14 cellular contexts compared by ENCODE assay signal in genomic region chr3:195582947-195583346, GRCh38. TPM values are rescaled to one million over a fixed set of nuclear protein-coding genes. Genes with fewer than 3 reads are reported as not detected.
DNase-seq lines count a peak whose midpoint lies in the region; ATAC-seq, FAIRE-seq and TF ChIP-seq lines count a peak whose summit lies in the region.
"Had no signal": no experiment of that assay in that cellular context is flagged by ENCODE, and none has a peak within 500 bp of the region (broad histone marks: within the 10 kb centered on the region; RNA-seq: fewer than 3 reads in every experiment).

No MANE protein-coding gene starts in this region.

- no peak overlapping the region for H4K5ac ChIP-seq in H9 (ENCODE audit: insufficient read length, low read depth, low read length)

- no peak overlapping the region for H2BK120ac ChIP-seq in H9 (ENCODE audit: low read depth, low read length, poor library complexity, severe bottlenecking)

- H3K79me2 ChIP-seq in H9 (ENCODE audit: insufficient read depth, low read length) (no peaks in the 10 kb centered on the region), hepatocyte (no peaks in the 10 kb centered on the region), Karpas-422 (ENCODE audit: low read length) (no peaks in the 10 kb centered on the region)

- H3K4me3 ChIP-seq in hepatocyte (no peak overlapping the region), small intestine (ENCODE audit: low read depth in 1 of 2, low read length in 2 of 2) (no peak overlapping the region), Karpas-422 (ENCODE audit: low read length) (no peak overlapping the region)
- H3K4me3 ChIP-seq: HAP-1 had no signal

- TF ChIP-seq CTCF in H9 (conservative IDR thresholded peaks at IDR 0.05) = peak; percentile 50
- no peak for TF ChIP-seq CTCF in WTC11 (IDR thresholded peaks at IDR 0.05)
- no peak for TF ChIP-seq CTCF in hepatocyte (IDR thresholded peaks at IDR 0.05; ENCODE audit: poor library complexity)

- H4K20me1 ChIP-seq in H9 (ENCODE audit: control insufficient read depth, insufficient read depth, insufficient read length) (no peaks in the 10 kb centered on the region), hepatocyte (ENCODE audit: insufficient read depth, poor library complexity, severe bottlenecking) (no peaks in the 10 kb centered on the region), Karpas-422 (ENCODE audit: insufficient read depth, low read depth, low read length) (no peaks in the 10 kb centered on the region)

- no peak overlapping the region for H3K56ac ChIP-seq in H9 (ENCODE audit: insufficient read length, low read depth, low read length)

- H3K9me2 ChIP-seq in hepatocyte (replicated peaks; ENCODE audit: insufficient read depth) (no peaks in the 10 kb centered on the region), Karpas-422 (replicated peaks; ENCODE audit: insufficient read depth, low read length) (no peaks in the 10 kb centered on the region)

- no peak overlapping the region for H3K4ac ChIP-seq in H9 (ENCODE audit: low read depth, low read length)

- CTCF ChIA-PET in WTC11 (lab: Charles Lee) = interaction anchor here (0.8 to 1.0 kb wide), 2 partner anchors 12 to 24 kb away, joined by 3 to 4 read pairs; no protein-coding TSS in a partner anchor

- no peak overlapping the region for H2BK12ac ChIP-seq in H9 (ENCODE audit: insufficient read length, low read depth, low read length)

- no peaks in the 10 kb centered on the region for H3K9me3 ChIP-seq in H9 (ENCODE audit: control insufficient read depth, low read depth, low read length)
- no peaks in the 10 kb centered on the region for H3K9me3 ChIP-seq in hepatocyte (ENCODE audit: low read depth)
- H3K9me3 ChIP-seq in small intestine (ENCODE audit: control insufficient read depth, low read depth) = no peaks in the 10 kb centered on the region
- H3K9me3 ChIP-seq in Karpas-422 (ENCODE audit: low read length) = no peaks in the 10 kb centered on the region
- H3K9me3 ChIP-seq: HAP-1, sigmoid colon, testis had no signal

- no peak overlapping the region for H3K4me3 Mint-ChIP-seq in H9
- no peak overlapping the region for H3K4me3 Mint-ChIP-seq in WTC11
- H3K4me3 Mint-ChIP-seq: activated CD4-positive, alpha-beta T cell treated with anti-CD3 and anti-CD28 coated beads for 36 hours; activated T-helper 1 cell treated with anti-CD3 and anti-CD28 coated beads, Interleukin-12 subunit alpha, Interleukin-12 subunit beta, Interleukin-2, Interleukin-4 antibody, amounts not matched to agents 30 ng/mL and 10 ng/mL and 1 ng/mL, durations not matched to agents 14 hours and 24 hours and 36 hours had no signal

- no peak overlapping the region for H3K27ac Mint-ChIP-seq in H9
- peak overlapping the region; percentile 43; the same call in 1 of the 2 replicates for H3K27ac Mint-ChIP-seq in WTC11
- H3K27ac Mint-ChIP-seq: activated CD4-positive, alpha-beta T cell treated with anti-CD3 and anti-CD28 coated beads for 36 hours; activated T-helper 1 cell treated with anti-CD3 and anti-CD28 coated beads, Interleukin-12 subunit alpha, Interleukin-12 subunit beta, Interleukin-2, Interleukin-4 antibody, amounts not matched to agents 30 ng/mL and 10 ng/mL and 1 ng/mL, durations not matched to agents 14 hours and 24 hours and 36 hours had no signal

- H3K27me3 ChIP-seq in H9 (ENCODE audit: insufficient read depth, low read length) = no peaks in the 10 kb centered on the region
- no peaks in the 10 kb centered on the region for H3K27me3 ChIP-seq in hepatocyte
- H3K27me3 ChIP-seq in small intestine (ENCODE audit: control insufficient read depth in 2 of 2, insufficient read depth in 2 of 2, low read length in 2 of 2) = no peaks in the 10 kb centered on the region
- no peaks in the 10 kb centered on the region for H3K27me3 ChIP-seq in Karpas-422 (ENCODE audit: low read length)
- H3K27me3 ChIP-seq: sigmoid colon, testis had no signal

- no peaks in the 10 kb centered on the region for H3K36me3 Mint-ChIP-seq in H9 (ENCODE audit: insufficient read depth in 1 of 3, low read depth in 3 of 3)
- no peaks in the 10 kb centered on the region for H3K36me3 Mint-ChIP-seq in WTC11

- H3K4me1 ChIP-seq in H9 (ENCODE audit: insufficient read depth, low read length) (no peaks in the 10 kb centered on the region), hepatocyte (ENCODE audit: insufficient read depth) (peaks cover 17% of the 10 kb centered on the region), small intestine (ENCODE audit: control insufficient read depth in 2 of 2, insufficient read depth in 1 of 2, low read depth in 1 of 2, low read length in 1 of 2) (no peaks in the 10 kb centered on the region), Karpas-422 (ENCODE audit: low read length) (peaks cover 5% of the 10 kb centered on the region; the same call in 1 of the 2 replicates)
- H3K4me1 ChIP-seq: HAP-1, sigmoid colon had no signal

- no CpG with 5 or more reads among the region's 9 CpGs for WGBS in H9 (ENCODE audit: extremely low coverage, insufficient read length, low lambda C conversion rate)
- 77% methylated on average over 9 of the region's 9 CpGs for WGBS in hepatocyte (ENCODE audit: low lambda C conversion rate, missing lambda C conversion rate)
- WGBS in small intestine, 3 donors = 60 to 75% (median 69%) methylated on average over 9 of the region's 9 CpGs

- H3K23ac ChIP-seq in H9 (ENCODE audit: insufficient read length, low read depth, low read length) = no peak overlapping the region

- H4K91ac ChIP-seq in H9 (ENCODE audit: insufficient read length, low read depth, low read length) = no peak overlapping the region

- H3K23me2 ChIP-seq in H9 (ENCODE audit: insufficient read length, low read depth, low read length, poor library complexity, severe bottlenecking) = no peaks in the 10 kb centered on the region

- no peak overlapping the region for H3K9ac ChIP-seq in H9 (ENCODE audit: extremely low read depth, insufficient read length, low read length)
- no peak overlapping the region for H3K9ac ChIP-seq in Karpas-422 (ENCODE audit: low read length)

- no peak overlapping the region for H3K18ac ChIP-seq in H9 (ENCODE audit: insufficient read length, low read depth, low read length)

- H3K27ac ChIP-seq in H9 (ENCODE audit: insufficient read length, low read depth, low read length) = no peak overlapping the region
- H3K27ac ChIP-seq in hepatocyte = peak overlapping the region; percentile 80
- H3K27ac ChIP-seq in small intestine (ENCODE audit: low read depth in 1 of 2, low read length in 1 of 2) = no peak overlapping the region
- no peak overlapping the region for H3K27ac ChIP-seq in Karpas-422 (ENCODE audit: low read length)

- no peak overlapping the region for H2AK5ac ChIP-seq in H9 (ENCODE audit: insufficient read length, low read length)

- H2AFZ ChIP-seq in H9 (ENCODE audit: low read length) = no peak overlapping the region
- no peak overlapping the region for H2AFZ ChIP-seq in hepatocyte
- no peak overlapping the region for H2AFZ ChIP-seq in Karpas-422 (ENCODE audit: low read length)

- no peaks in the 10 kb centered on the region for H3K36me3 ChIP-seq in hepatocyte (replicated peaks; ENCODE audit: insufficient read depth, low read depth)
- H3K36me3 ChIP-seq in small intestine (ENCODE audit: control insufficient read depth in 2 of 2, insufficient read depth in 2 of 2, low read length in 2 of 2) = no peaks in the 10 kb centered on the region
- no peaks in the 10 kb centered on the region for H3K36me3 ChIP-seq in Karpas-422 (ENCODE audit: insufficient read depth, low read length)
- H3K36me3 ChIP-seq: HAP-1, sigmoid colon had no signal

- H3K9me3 Mint-ChIP-seq in H9 = no peaks in the 10 kb centered on the region
- H3K9me3 Mint-ChIP-seq in WTC11 = no peaks in the 10 kb centered on the region
- H3K9me3 Mint-ChIP-seq: activated T-helper 1 cell treated with anti-CD3 and anti-CD28 coated beads, Interleukin-12 subunit alpha, Interleukin-12 subunit beta, Interleukin-2, Interleukin-4 antibody, amounts not matched to agents 30 ng/mL and 10 ng/mL and 1 ng/mL, durations not matched to agents 14 hours and 24 hours and 36 hours had no signal

- POLR2A ChIA-PET in WTC11 (lab: Charles Lee) = no interaction called here

- H2BK15ac ChIP-seq in H9 (ENCODE audit: low read depth, low read length) = no peak overlapping the region

- H3K4me2 ChIP-seq in H9 (ENCODE audit: insufficient read depth, insufficient read length, low read length) (no peak overlapping the region), hepatocyte (no peak overlapping the region), Karpas-422 (ENCODE audit: low read depth, low read length, poor library complexity, severe bottlenecking) (no peak overlapping the region)

- no peak overlapping the region for H2BK5ac ChIP-seq in H9 (ENCODE audit: insufficient read length, low read length)

- no peak overlapping the region for H4K8ac ChIP-seq in H9 (replicated peaks; ENCODE audit: insufficient read length, low read depth, low read length)

- no peaks in the 10 kb centered on the region for H3K79me1 ChIP-seq in H9 (ENCODE audit: insufficient read depth, low read depth, low read length, poor library complexity, severe bottlenecking)

- H3K4me1 Mint-ChIP-seq in H9 (peaks cover 7 to 9% of the 10 kb centered on the region in 2 experiments; a peak in 3 of 4 replicates), WTC11 (peaks cover 7% of the 10 kb centered on the region; the same call in 1 of the 2 replicates)

- H3T11ph ChIP-seq in H9 (ENCODE audit: low read length) = no peak overlapping the region

- FAIRE-seq in small intestine (lab: Jason Lieb, UNC) = no peak

- H2BK20ac ChIP-seq in H9 (ENCODE audit: low read depth, low read length, poor library complexity, severe bottlenecking) = no peak overlapping the region

- H3K14ac ChIP-seq in H9 (ENCODE audit: insufficient read depth, low read length) = no peak overlapping the region

- DNase-seq in H9 (peak; percentile 74), WTC11 (ENCODE audit: low spot score) (peak; percentile 48), hepatocyte (ENCODE audit: low spot score) (no peak), small intestine (peak; percentile 38), Karpas-422 (no peak)
- DNase-seq in activated CD4-positive, alpha-beta T cell treated with anti-CD3 and anti-CD28 coated beads for 4 hours = no peak
- DNase-seq: activated CD4-positive, alpha-beta T cell treated with anti-CD3 and anti-CD28 coated beads for 36 hours; NCI-H1694 treated with DMSO at 0.1 percent for 48 hours; NK-92 treated with Interleukin-12 subunit alpha and Interleukin-12 subunit beta, amount 100 ng/mL, for 24 hours; sigmoid colon; testis had no signal

- peak; percentile 98 for ATAC-seq in WTC11
- no peak for ATAC-seq in GM19351 (IDR thresholded peaks at IDR 0.05; ENCODE audit: unreplicated experiment)
- ATAC-seq: activated CD4-positive, alpha-beta T cell treated with anti-CD3 and anti-CD28 coated beads for 36 hours had no signal

- no peaks in the 10 kb centered on the region; the same call in 1 of the 2 replicates for H3K27me3 Mint-ChIP-seq in H9 (ENCODE audit: low read depth)
- no peaks in the 10 kb centered on the region for H3K27me3 Mint-ChIP-seq in WTC11 (ENCODE audit: low read depth)

RNA-seq across cellular contexts. Expression of gene APOD, which starts 0.8 kb away (rescaled TPM):
- total RNA-seq in H9 (2021) = not detected in 2 replicates
- 0.18 TPM in 1 of 3 replicates, not detected in the others for total RNA-seq in WTC11 (2021)
- 9.6 and 11.2 TPM in 2 replicates for total RNA-seq in hepatocyte
- polyA plus RNA-seq in hepatocyte = 27.9 and 32.9 TPM in 2 replicates
- polyA plus RNA-seq in small intestine = 10 to 100 TPM in 2 of 3 donors, 1 to 10 TPM in 1; 2.9 to 64.2 (median 15.7) TPM
- 0.18 TPM in 1 of 2 replicates, not detected in the other for total RNA-seq in Karpas-422 (2014; rRNA removed; shearing (Covaris generic); ENCODE audit: low replicate concordance)
- total RNA-seq: activated CD4-positive, alpha-beta T cell treated with anti-CD3 and anti-CD28 coated beads for 36 hours had no signal

RNA-seq across cellular contexts. Expression of gene PPP1R2, which starts 39.8 kb away (rescaled TPM):
- 38.3 and 38.8 TPM in 2 replicates for total RNA-seq in H9 (2021)
- total RNA-seq in WTC11 (2021) = 28.1 to 34.0 TPM (median 32.9 TPM) in 3 replicates
- 53.4 and 77.6 TPM in 2 replicates for total RNA-seq in hepatocyte
- 38.1 and 49.1 TPM in 2 replicates for polyA plus RNA-seq in hepatocyte
- polyA plus RNA-seq in small intestine = 10 to 100 TPM; 32.7 to 34.3 (median 32.7) TPM
- total RNA-seq in Karpas-422 (2014; rRNA removed; shearing (Covaris generic); ENCODE audit: low replicate concordance) = 236 and 248 TPM in 2 replicates

Comparison
In these comparisons a context has a peak if more than half of its experiments do, and no peak if none do; other contexts are left out.
1. DNase-seq: peak in H9 (single experiment), WTC11 (single experiment) and small intestine (single experiment); none in hepatocyte (single experiment), activated CD4-positive, alpha-beta T cell treated with anti-CD3 and anti-CD28 coated beads for 4 hours (0 of 2) and Karpas-422 (single experiment).